In genomic region chr2:73000808-73001570, GRCh38 we compare ENCODE assay signal across 1 cellular context.
A peak's percentile ranks its signal among the peaks of the same experiment; 100 is the strongest.
TF ChIP-seq lines count a peak whose summit lies in the region.

No MANE protein-coding gene starts in this region.

TF ChIP-seq in liver, 16 proteins besides CTCF, POLR2A, EP300 and RAD21 (continued from another document):
- TF ChIP-seq REST (IDR thresholded peaks at IDR 0.05) (peak; percentile 81), SP1 (IDR thresholded peaks at IDR 0.05) (peak; percentile 100), NR2F2 (IDR thresholded peaks at IDR 0.05) (peak; percentile 95), RXRA (IDR thresholded peaks at IDR 0.05) (peak; percentile 100), YY1 (IDR thresholded peaks at IDR 0.05) (peak; percentile 89), HNF4A (conservative IDR thresholded peaks at IDR 0.05) (peak; percentile 100), GABPA (IDR thresholded peaks at IDR 0.05 in 1 of 2, conservative IDR thresholded peaks at IDR 0.05 in 1 of 2) (peak in 1 of 2 donors; percentile 48), FOXA1 (IDR thresholded peaks at IDR 0.05) (peak; percentile 71), JUND (IDR thresholded peaks at IDR 0.05) (peak; percentile 94 to 97)
